ENCODE assay signal across 10 cellular contexts in genomic region chr1:6003568-6004411, GRCh38. TPM values are rescaled to one million over a fixed set of nuclear protein-coding genes. Genes with fewer than 3 reads are reported as not detected.
DNase-seq lines count a peak whose midpoint lies in the region; ATAC-seq and TF ChIP-seq lines count a peak whose summit lies in the region.
"Had no signal": no experiment of that assay in that cellular context is flagged by ENCODE, and none has a peak within 500 bp of the region (broad histone marks: within the 10 kb centered on the region; RNA-seq: fewer than 3 reads in every experiment).

No MANE protein-coding gene starts in this region.

- H3K27ac Mint-ChIP-seq in endodermal cell, result peak overlapping the region; percentile 62
- H3K27ac Mint-ChIP-seq: stimulated activated memory B cell treated with anti-CD40 and anti-IgM and Interleukin-4, amounts not matched to agents 10 μg/mL and 1 μg/mL and 100 μg/mL, for 72 hours had no signal

- peaks cover 21% of the 10 kb centered on the region for H3K4me1 Mint-ChIP-seq in endodermal cell
- H3K4me1 Mint-ChIP-seq: stimulated activated memory B cell treated with anti-CD40 and anti-IgM and Interleukin-4, amounts not matched to agents 10 μg/mL and 1 μg/mL and 100 μg/mL, for 72 hours had no signal

- H2BK15ac ChIP-seq in IMR-90 (ENCODE audit: low read depth, low read length), result no peak overlapping the region

- no peak overlapping the region for H3K56ac ChIP-seq in IMR-90 (ENCODE audit: extremely low read depth, insufficient read depth, low read length)

- H3K36me3 ChIP-seq in IMR-90 (ENCODE audit: control insufficient read depth, insufficient read depth, low read length) (no peaks in the 10 kb centered on the region), endodermal cell (ENCODE audit: control insufficient read depth, insufficient read depth, low read length) (no peaks in the 10 kb centered on the region)

- POLR2A ChIA-PET in IMR-90 (lab: Charles Lee; ENCODE audit: unreplicated experiment), result no interaction called here

- dilution Hi-C loops in IMR-90 (cut with HindIII; ENCODE audit: low sequenced_read_pairs, unreplicated experiment), result no loop called here

- no peak overlapping the region for H3K27ac ChIP-seq in IMR-90 (ENCODE audit: insufficient read depth, low read length)
- no peak overlapping the region for H3K27ac ChIP-seq in endodermal cell (ENCODE audit: low read depth, low read length)

- H2AK5ac ChIP-seq in IMR-90 (ENCODE audit: low read depth, low read length), result no peak overlapping the region

- no peak overlapping the region for H3K4me3 Mint-ChIP-seq in endodermal cell
- H3K4me3 Mint-ChIP-seq: stimulated activated memory B cell treated with anti-CD40 and anti-IgM and Interleukin-4, amounts not matched to agents 10 μg/mL and 1 μg/mL and 100 μg/mL, for 72 hours had no signal

- no peaks in the 10 kb centered on the region for H3K9me1 ChIP-seq in IMR-90 (ENCODE audit: insufficient read depth, low read length)

- TF ChIP-seq CTCF in IMR-90 (conservative IDR thresholded peaks at IDR 0.05; ENCODE audit: low read depth, low read length), result no peak
- no peak for TF ChIP-seq CTCF in endodermal cell (conservative IDR thresholded peaks at IDR 0.05)
- TF ChIP-seq CTCF in GM20000 (IDR thresholded peaks at IDR 0.05; ENCODE audit: extremely low read depth, missing control alignments), result no peak

- BruUV-seq in IMR-90 (replicated peaks; lab: Mats Ljungman, UMichigan), result no TSS peak

- no peaks in the 10 kb centered on the region for H3K9me3 ChIP-seq in IMR-90 (ENCODE audit: control insufficient read depth, insufficient read depth, low read length)
- H3K9me3 ChIP-seq in endodermal cell (ENCODE audit: control insufficient read depth, low read length), result no peaks in the 10 kb centered on the region

- intact Hi-C loops in IMR-90 (cut with micrococcal nuclease), result no loop called here

- H3K4me2 ChIP-seq in IMR-90 (ENCODE audit: low read depth, low read length), result no peak overlapping the region

- no peak overlapping the region for H4K8ac ChIP-seq in IMR-90 (ENCODE audit: low read depth in 2 of 2, low read length in 2 of 2)

- H3K27me3 Mint-ChIP-seq in endodermal cell (ENCODE audit: insufficient read depth), result no peaks in the 10 kb centered on the region
- H3K27me3 Mint-ChIP-seq: stimulated activated memory B cell treated with anti-CD40 and anti-IgM and Interleukin-4, amounts not matched to agents 10 μg/mL and 1 μg/mL and 100 μg/mL, for 72 hours had no signal

- H3K23ac ChIP-seq in IMR-90 (ENCODE audit: low read depth, low read length), result no peak overlapping the region

- DNase-seq in IMR-90, result no peak
- peak; percentile 95 for DNase-seq in NCI-H510A treated with DMSO at 0.1 percent for 48 hours (lab: John Stamatoyannopoulos, UW)
- peak; percentile 76 for DNase-seq in endodermal cell
- DNase-seq in retina, result peak; percentile 80
- DNase-seq in GM20000 (ENCODE audit: low spot score), result no peak
- DNase-seq: hypothalamus had no signal

- H2AK9ac ChIP-seq in IMR-90 (replicated peaks; ENCODE audit: low read depth, low read length, poor library complexity), result no peak overlapping the region

- 65% methylated on average over 4 of the region's 24 CpGs; no CpG with 5 or more reads in 1 of the 2 experiments for WGBS in IMR-90 (ENCODE audit: extremely low coverage in 2 of 2, insufficient read length in 1 of 2), 2 experiments
- 28 to 47% methylated on average over 15 to 24 of the region's 24 CpGs for WGBS in endodermal cell (ENCODE audit: insufficient coverage in 1 of 2, insufficient read length in 1 of 2), 2 experiments

- H3K18ac ChIP-seq in IMR-90 (ENCODE audit: low read depth, low read length), result no peak overlapping the region

- H2BK5ac ChIP-seq in IMR-90 (ENCODE audit: low read depth, low read length, poor library complexity, severe bottlenecking), result no peak overlapping the region

- ATAC-seq in IMR-90 (ENCODE audit: low read depth) (no peak), HG03520 (IDR thresholded peaks at IDR 0.05; ENCODE audit: unreplicated experiment) (no peak), GM18870 (IDR thresholded peaks at IDR 0.05; ENCODE audit: unreplicated experiment) (no peak)
- ATAC-seq: activated CD4-positive, CD25-positive, alpha-beta regulatory T cell treated with anti-CD3 and anti-CD28 coated beads, Interleukin-2, amount 50 U/mL, for 24 hours; stimulated activated memory B cell treated with anti-CD40 and anti-IgM and Interleukin-4, amounts not matched to agents 10 μg/mL and 1 μg/mL and 100 μg/mL, for 72 hours had no signal

- H2BK20ac ChIP-seq in IMR-90 (ENCODE audit: low read depth, low read length), result no peak overlapping the region

- H3K14ac ChIP-seq in IMR-90 (replicated peaks; ENCODE audit: low read depth, low read length), result no peak overlapping the region

- in situ Hi-C loops in IMR-90 (cut with MboI; ENCODE audit: low sequenced_read_pairs), result no loop called here

- no peak for TF ChIP-seq RAD21 in IMR-90 (IDR thresholded peaks at IDR 0.05; ENCODE audit: low read length)

- peak overlapping the region; percentile 27 for H2AFZ ChIP-seq in IMR-90 (replicated peaks; ENCODE audit: low read length, poor library complexity)

- no peaks in the 10 kb centered on the region for H3K9me3 Mint-ChIP-seq in endodermal cell
- H3K9me3 Mint-ChIP-seq: stimulated activated memory B cell treated with anti-CD40 and anti-IgM and Interleukin-4, amounts not matched to agents 10 μg/mL and 1 μg/mL and 100 μg/mL, for 72 hours had no signal

- H4K20me1 ChIP-seq in IMR-90 (ENCODE audit: insufficient read depth, low read length), result no peaks in the 10 kb centered on the region; the same call in 1 of the 2 replicates

- CTCF ChIA-PET in IMR-90 (lab: Yijun Ruan, JAX), result interaction anchor here (0.8 kb wide), 1 partner anchor 11 kb away, joined by 3 read pairs; no protein-coding TSS in a partner anchor

- H4K5ac ChIP-seq in IMR-90 (ENCODE audit: low read depth, low read length), result no peak overlapping the region

- no peaks in the 10 kb centered on the region for H3K36me3 Mint-ChIP-seq in endodermal cell (ENCODE audit: low read depth)

- H3K4me3 ChIP-seq in IMR-90 (ENCODE audit: insufficient read depth, low read depth, low read length), result no peak overlapping the region
- no peak overlapping the region for H3K4me3 ChIP-seq in endodermal cell (ENCODE audit: low read length)

- H3K79me1 ChIP-seq in IMR-90 (ENCODE audit: low read depth in 1 of 2, low read length in 2 of 2), result no peaks in the 10 kb centered on the region

- no peak overlapping the region for H2BK120ac ChIP-seq in IMR-90 (ENCODE audit: low read depth, low read length)

- H4K91ac ChIP-seq in IMR-90 (ENCODE audit: insufficient read depth, low read depth, low read length), result no peak overlapping the region

- no peak overlapping the region for H3K9ac ChIP-seq in IMR-90 (ENCODE audit: low read depth, low read length)
- no peak overlapping the region for H3K9ac ChIP-seq in endodermal cell (ENCODE audit: extremely low read depth, low read length, poor library complexity, severe bottlenecking)

- no peak for TF ChIP-seq POLR2A in IMR-90 (IDR thresholded peaks at IDR 0.05; ENCODE audit: low read depth, low read length)

- H3K4me1 ChIP-seq in IMR-90 (ENCODE audit: control insufficient read depth, insufficient read depth, low read length) (peaks cover 2% of the 10 kb centered on the region; the same call in 1 of the 2 replicates), endodermal cell (ENCODE audit: control insufficient read depth, insufficient read depth, low read length) (peaks cover 10% of the 10 kb centered on the region)

- no peaks in the 10 kb centered on the region; the same call in 1 of the 2 replicates for H3K27me3 ChIP-seq in IMR-90 (ENCODE audit: control insufficient read depth, insufficient read depth, low read length)
- peaks cover 5% of the 10 kb centered on the region for H3K27me3 ChIP-seq in endodermal cell (ENCODE audit: control insufficient read depth, insufficient read depth, low read length, poor library complexity, severe bottlenecking)

- H3K4ac ChIP-seq in IMR-90 (ENCODE audit: low read depth, low read length), result no peak overlapping the region

TF ChIP-seq in IMR-90, 13 proteins besides CTCF, POLR2A, EP300 and RAD21:
- TF ChIP-seq SMC3 (IDR thresholded peaks at IDR 0.05; ENCODE audit: low read depth, low read length) (no peak), RCOR1 (IDR thresholded peaks at IDR 0.05; ENCODE audit: insufficient replicate concordance, low read length) (no peak), CEBPB (IDR thresholded peaks at IDR 0.05; ENCODE audit: low read depth, low read length) (no peak), MAZ (IDR thresholded peaks at IDR 0.05; ENCODE audit: borderline replicate concordance, low read depth, low read length) (no peak)
- TF ChIP-seq, protein P1, sequence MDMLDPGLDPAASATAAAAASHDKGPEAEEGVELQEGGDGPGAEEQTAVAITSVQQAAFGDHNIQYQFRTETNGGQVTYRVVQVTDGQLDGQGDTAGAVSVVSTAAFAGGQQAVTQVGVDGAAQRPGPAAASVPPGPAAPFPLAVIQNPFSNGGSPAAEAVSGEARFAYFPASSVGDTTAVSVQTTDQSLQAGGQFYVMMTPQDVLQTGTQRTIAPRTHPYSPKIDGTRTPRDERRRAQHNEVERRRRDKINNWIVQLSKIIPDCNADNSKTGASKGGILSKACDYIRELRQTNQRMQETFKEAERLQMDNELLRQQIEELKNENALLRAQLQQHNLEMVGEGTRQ (IDR thresholded peaks at IDR 0.05; ENCODE audit: low read depth, low read length), result no peak

RNA-seq across cellular contexts. Expression of gene NPHP4, which starts 11.6 kb away (rescaled TPM):
- 1.4 and 2.0 TPM in 2 replicates for total RNA-seq in IMR-90 (2012; rRNA removed)
- 5.5 and 5.8 TPM in 2 replicates for polyA plus RNA-seq in IMR-90 (2012; rRNA removed)
- 2.2 and 4.1 TPM in 2 replicates for polyA plus RNA-seq in IMR-90 (2012; cell fraction: cytosol; rRNA removed)
- polyA plus RNA-seq in IMR-90 (2012; cell fraction: nucleus; rRNA removed; ENCODE audit: low replicate concordance), result 20.1 and 40.5 TPM in 2 replicates
- 10 to 100 TPM; 19.1 to 25.4 TPM for total RNA-seq in endodermal cell
- 15.1 TPM for polyA plus RNA-seq in endodermal cell (2013, experiment 1 of 2)
- 12.6 TPM for polyA plus RNA-seq in endodermal cell (2013, experiment 2 of 2)

RNA-seq across cellular contexts. Expression of gene KCNAB2, which starts 41.9 kb away (rescaled TPM):
- total RNA-seq in IMR-90 (2012; rRNA removed) (1.1 and 1.3 TPM in 2 replicates), endodermal cell (10 to 100 TPM; 14.9 to 22.9 TPM)
- 4.2 and 4.7 TPM in 2 replicates for polyA plus RNA-seq in IMR-90 (2012; rRNA removed)
- polyA plus RNA-seq in IMR-90 (2012; cell fraction: cytosol; rRNA removed), result 3.1 and 4.9 TPM in 2 replicates
- 12.2 and 13.0 TPM in 2 replicates for polyA plus RNA-seq in IMR-90 (2012; cell fraction: nucleus; rRNA removed; ENCODE audit: low replicate concordance)
- 6.6 TPM for polyA plus RNA-seq in endodermal cell (2013, experiment 1 of 2)
- polyA plus RNA-seq in endodermal cell (2013, experiment 2 of 2), result 6.0 TPM

Comparison
In these comparisons a context has a peak if more than half of its experiments do, and no peak if none do; other contexts are left out.
1. DNase-seq: peak in NCI-H510A treated with DMSO at 0.1 percent for 48 hours (single experiment), endodermal cell (single experiment) and retina (single experiment); none in IMR-90 (single experiment) and GM20000 (single experiment).